ENCODE assay signal across 20 cellular contexts in genomic region chr13:31814523-31814922, GRCh38.
"Had no signal": no experiment of that assay in that cellular context is flagged by ENCODE, and none has a peak within 500 bp of the region (broad histone marks: within the 10 kb centered on the region; RNA-seq: fewer than 3 reads in every experiment).

No MANE protein-coding gene starts in this region.

- H3K4me1 Mint-ChIP-seq: activated CD4-positive, alpha-beta T cell treated with anti-CD3 and anti-CD28 coated beads, Interleukin-2, amount 10 ng/mL, durations not matched to agents 7 days and 5 days; activated naive CD8-positive, alpha-beta T cell treated with anti-CD3 and anti-CD28 coated beads for 36 hours; activated T-helper 17 cell treated with anti-CD3 and anti-CD28 coated beads, Interleukin-2, amount 50 U/mL, for 72 hours; mesothelial cell of epicardium; stimulated activated naive B cell treated with anti-CD40 and anti-IgM and Interleukin-4, amounts not matched to agents 10 μg/mL and 1 μg/mL and 100 μg/mL, for 72 hours had no signal

- H3K4me3 Mint-ChIP-seq: activated CD4-positive, alpha-beta T cell treated with anti-CD3 and anti-CD28 coated beads, Interleukin-2, amount 10 ng/mL, durations not matched to agents 7 days and 5 days; activated CD8-positive, alpha-beta T cell treated with anti-CD3 and anti-CD28 coated beads, Interleukin-2, amount 10 ng/mL, durations not matched to agents 7 days and 5 days; activated naive CD8-positive, alpha-beta T cell treated with anti-CD3 and anti-CD28 coated beads for 36 hours; activated T-helper 17 cell treated with anti-CD3 and anti-CD28 coated beads, Interleukin-2, amount 50 U/mL, for 72 hours; mesothelial cell of epicardium; natural killer cell treated with Interleukin-12 subunit alpha and Interleukin-12 subunit beta and Interleukin-15 and Interleukin-18, amount 100 ng/mL, for 72 hours; stimulated activated naive B cell treated with anti-CD40 and anti-IgM and Interleukin-4, amounts not matched to agents 10 μg/mL and 1 μg/mL and 100 μg/mL, for 72 hours had no signal

- DNase-seq: activated CD4-positive, alpha-beta T cell treated with anti-CD3 and anti-CD28 coated beads, Interleukin-2, amount 10 ng/mL, durations not matched to agents 7 days and 5 days; activated CD8-positive, alpha-beta T cell treated with anti-CD3 and anti-CD28 coated beads, Interleukin-2, amount 10 ng/mL, durations not matched to agents 7 days and 5 days; activated naive CD8-positive, alpha-beta T cell treated with anti-CD3 and anti-CD28 coated beads for 36 hours; central memory CD4-positive, alpha-beta T cell; esophagus squamous epithelium; gastrocnemius medialis; hippocampal formation; left ventricle myocardium inferior; retina; sigmoid colon; stimulated activated CD4-positive, alpha-beta T cell treated with anti-CD3 and anti-CD28 coated beads, Interleukin-15, amount 100 ng/mL, for 24 hours; stimulated activated CD8-positive, alpha-beta memory T cell treated with anti-CD3 and anti-CD28 coated beads, Interleukin-4, amount 100 ng/mL, for 48 hours; stimulated activated naive B cell treated with anti-CD40 and anti-IgM and Interleukin-4, amounts not matched to agents 10 μg/mL and 1 μg/mL and 100 μg/mL, for 72 hours; transverse colon; uterus had no signal

- H3K4me1 ChIP-seq: esophagus squamous epithelium, gastrocnemius medialis, left ventricle myocardium inferior, sigmoid colon, transverse colon, uterus had no signal

- ATAC-seq: activated CD8-positive, alpha-beta T cell treated with anti-CD3 and anti-CD28 coated beads, Interleukin-2, amount 10 ng/mL, durations not matched to agents 7 days and 5 days; activated T-helper 17 cell treated with anti-CD3 and anti-CD28 coated beads, Interleukin-2, amount 50 U/mL, for 72 hours; gastrocnemius medialis; natural killer cell treated with Interleukin-12 subunit alpha and Interleukin-12 subunit beta and Interleukin-15 and Interleukin-18, amount 100 ng/mL, for 72 hours; stimulated activated naive B cell treated with anti-CD40 and anti-IgM and Interleukin-4, amounts not matched to agents 10 μg/mL and 1 μg/mL and 100 μg/mL, for 72 hours had no signal

- H3K4me3 ChIP-seq: esophagus squamous epithelium, gastrocnemius medialis, left ventricle myocardium inferior, sigmoid colon, smooth muscle cell, transverse colon, uterus had no signal

- H3K36me3 ChIP-seq: esophagus squamous epithelium, gastrocnemius medialis, sigmoid colon, transverse colon, uterus had no signal

- H3K27me3 Mint-ChIP-seq: activated naive CD8-positive, alpha-beta T cell treated with anti-CD3 and anti-CD28 coated beads for 36 hours; activated T-helper 17 cell treated with anti-CD3 and anti-CD28 coated beads, Interleukin-2, amount 50 U/mL, for 72 hours; progenitor cell of endocrine pancreas had no signal

- H3K27ac ChIP-seq: esophagus squamous epithelium, gastrocnemius medialis, left ventricle myocardium inferior, sigmoid colon, transverse colon, uterus had no signal

- H3K27me3 ChIP-seq: esophagus squamous epithelium, gastrocnemius medialis, sigmoid colon, transverse colon, uterus had no signal

- H3K27ac Mint-ChIP-seq: activated CD4-positive, alpha-beta T cell treated with anti-CD3 and anti-CD28 coated beads, Interleukin-2, amount 10 ng/mL, durations not matched to agents 7 days and 5 days; activated CD8-positive, alpha-beta T cell treated with anti-CD3 and anti-CD28 coated beads, Interleukin-2, amount 10 ng/mL, durations not matched to agents 7 days and 5 days; activated naive CD8-positive, alpha-beta T cell treated with anti-CD3 and anti-CD28 coated beads for 36 hours; activated T-helper 17 cell treated with anti-CD3 and anti-CD28 coated beads, Interleukin-2, amount 50 U/mL, for 72 hours; mesothelial cell of epicardium; natural killer cell treated with Interleukin-12 subunit alpha and Interleukin-12 subunit beta and Interleukin-15 and Interleukin-18, amount 100 ng/mL, for 72 hours; progenitor cell of endocrine pancreas; stimulated activated naive B cell treated with anti-CD40 and anti-IgM and Interleukin-4, amounts not matched to agents 10 μg/mL and 1 μg/mL and 100 μg/mL, for 72 hours had no signal

- H3K9me3 ChIP-seq: gastrocnemius medialis had no signal
